1 cellular context compared by ENCODE assay signal in genomic region chr1:174158767-174159252, GRCh38.
A peak's percentile ranks its signal among the peaks of the same experiment; 100 is the strongest.
TF ChIP-seq lines count a peak whose summit lies in the region.

No MANE protein-coding gene starts in this region.

TF ChIP-seq in K562, 482 proteins besides CTCF, POLR2A, EP300 and RAD21 (continued from another document and continues in another):
- TF ChIP-seq CHD7 (IDR thresholded peaks at IDR 0.05; ENCODE audit: low read depth, low read length): no peak
- 0 out of 2 replicates have a peak, but pooled peaks have one; percentile 41 for TF ChIP-seq ZNF354B (CRISPR knock-in tag; IDR thresholded peaks at IDR 0.05)
- peak in 1 of 2 experiments; percentile 12; a peak in 1 of 4 replicates for TF ChIP-seq MLLT1 (IDR thresholded peaks at IDR 0.05)
- no peak for TF ChIP-seq VEZF1 (CRISPR knock-in tag; IDR thresholded peaks at IDR 0.05)
- TF ChIP-seq SREBF1 (IDR thresholded peaks at IDR 0.05; ENCODE audit: borderline replicate concordance, low read depth, low read length): no peak
- TF ChIP-seq HNRNPUL1 (IDR thresholded peaks at IDR 0.05; ENCODE audit: low read length): no peak
- peak; percentile 20; the same call in 1 of the 2 replicates for TF ChIP-seq TOE1 (IDR thresholded peaks at IDR 0.05; ENCODE audit: borderline replicate concordance)
- TF ChIP-seq TOE1 (CRISPR knock-in tag; IDR thresholded peaks at IDR 0.05; ENCODE audit: borderline replicate concordance, low read depth): no peak
- TF ChIP-seq ZNF639 (CRISPR knock-in tag; conservative IDR thresholded peaks at IDR 0.05 in 1 of 2, IDR thresholded peaks at IDR 0.05 in 1 of 2): no peak
- no peak for TF ChIP-seq CHAMP1 (IDR thresholded peaks at IDR 0.05)
- TF ChIP-seq UBTF (IDR thresholded peaks at IDR 0.05; ENCODE audit: borderline replicate concordance in 1 of 2, low read depth in 2 of 2, low read length in 2 of 2): peak in 1 of 2 experiments; percentile 94; a peak in 1 of 4 replicates
- no peak for TF ChIP-seq CEBPZ (IDR thresholded peaks at IDR 0.05; ENCODE audit: borderline replicate concordance, low read depth, low read length)
- no peak for TF ChIP-seq PRDM10 (IDR thresholded peaks at IDR 0.05; ENCODE audit: partially characterized antibody)
